In genomic region chr9:124001445-124001799, GRCh38 we compare ENCODE assay signal across 1 cellular context.
TF ChIP-seq lines count a peak whose summit lies in the region.

No MANE protein-coding gene starts in this region.

TF ChIP-seq in HepG2, 621 proteins besides CTCF, POLR2A, EP300 and RAD21:
- no peak for TF ChIP-seq MIER3 (CRISPR knock-in tag; IDR thresholded peaks at IDR 0.05; ENCODE audit: borderline replicate concordance)
- TF ChIP-seq ZNF737 (CRISPR knock-in tag; IDR thresholded peaks at IDR 0.05; ENCODE audit: borderline replicate concordance), result no peak
- TF ChIP-seq ZEB1 (IDR thresholded peaks at IDR 0.05; ENCODE audit: insufficient replicate concordance, low read depth), result no peak
- TF ChIP-seq KLF9 (CRISPR knock-in tag; IDR thresholded peaks at IDR 0.05; ENCODE audit: low read depth), result no peak
- no peak for TF ChIP-seq PRMT3 (CRISPR knock-in tag; IDR thresholded peaks at IDR 0.05; ENCODE audit: borderline replicate concordance, low read depth)
- no peak for TF ChIP-seq ZSCAN12 (CRISPR knock-in tag; IDR thresholded peaks at IDR 0.05)
- TF ChIP-seq DZIP1 (CRISPR knock-in tag; IDR thresholded peaks at IDR 0.05), result no peak
- TF ChIP-seq SOX5 (CRISPR knock-in tag; IDR thresholded peaks at IDR 0.05; ENCODE audit: borderline replicate concordance), result no peak
- no peak for TF ChIP-seq ZSCAN29 (CRISPR knock-in tag; conservative IDR thresholded peaks at IDR 0.05)
- TF ChIP-seq CBX5 (CRISPR knock-in tag; IDR thresholded peaks at IDR 0.05; ENCODE audit: borderline replicate concordance), result no peak
- TF ChIP-seq SIX4 (CRISPR knock-in tag; IDR thresholded peaks at IDR 0.05), result no peak
- TF ChIP-seq FOXJ3 (CRISPR knock-in tag; IDR thresholded peaks at IDR 0.05; ENCODE audit: borderline replicate concordance), result no peak
- TF ChIP-seq ZFP36L1 (CRISPR knock-in tag; IDR thresholded peaks at IDR 0.05), result no peak
- TF ChIP-seq ZNF496 (CRISPR knock-in tag; IDR thresholded peaks at IDR 0.05; ENCODE audit: insufficient replicate concordance), result no peak
